Comparison of ENCODE assay signal across 19 cellular contexts in the genomic region with DNA sequence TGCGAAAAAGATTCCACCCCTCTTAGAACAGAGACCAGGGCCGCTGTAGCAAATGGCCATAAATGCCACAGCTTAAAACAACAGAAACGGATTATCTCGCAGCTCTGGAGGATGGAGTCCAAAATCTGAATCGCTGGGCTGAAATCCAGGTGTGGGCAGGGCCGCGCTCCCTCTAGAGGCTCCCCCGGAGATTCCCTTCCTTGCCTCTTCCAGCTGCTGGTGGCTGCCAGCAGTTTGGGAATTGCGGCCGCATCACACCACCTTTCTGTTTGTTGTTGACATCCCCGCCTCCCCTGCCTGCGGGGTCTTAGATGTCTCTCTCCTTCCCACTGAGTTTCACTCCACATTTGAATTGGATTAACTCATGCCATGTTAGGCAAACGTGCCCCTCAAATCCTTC. TPM values are rescaled to one million over a fixed set of nuclear protein-coding genes. Genes with fewer than 3 reads are reported as not detected.
A peak's percentile ranks its signal among the peaks of the same experiment; 100 is the strongest.
DNase-seq lines count a peak whose midpoint lies in the region; ATAC-seq and TF ChIP-seq lines count a peak whose summit lies in the region.
"Had no signal": no experiment of that assay in that cellular context is flagged by ENCODE, and none has a peak within 500 bp of the region (broad histone marks: within the 10 kb centered on the region; RNA-seq: fewer than 3 reads in every experiment).

No MANE protein-coding gene starts in this region.

- ATAC-seq in left lobe of liver, result peak; percentile 64
- ATAC-seq: activated naive CD4-positive, alpha-beta T cell treated with anti-CD3 and anti-CD28 coated beads, Interleukin-2, amount 50 U/mL, for 72 hours; GM12878; HCT116; left lung; stimulated activated effector memory CD8-positive, alpha-beta T cell treated with anti-CD3 and anti-CD28 coated beads, Interleukin-12 subunit alpha, Interleukin-12 subunit beta, amount 100 ng/mL, for 72 hours had no signal

- H3K27ac Mint-ChIP-seq in MCF 10A (ENCODE audit: low read depth, unreplicated experiment), result no peak overlapping the region
- H3K27ac Mint-ChIP-seq: activated naive CD4-positive, alpha-beta T cell treated with anti-CD3 and anti-CD28 coated beads, Interleukin-2, amount 50 U/mL, for 72 hours; IgD-negative memory B cell; stimulated activated effector memory CD8-positive, alpha-beta T cell treated with anti-CD3 and anti-CD28 coated beads, Interleukin-12 subunit alpha, Interleukin-12 subunit beta, amount 100 ng/mL, for 72 hours had no signal

- WGBS in transverse colon (ENCODE audit: low coverage in 1 of 2), 2 donors, result 39 to 52% methylated on average over 5 to 13 of the region's 13 CpGs

- intact Hi-C loops in MCF 10A (cut with micrococcal nuclease), result no loop called here
- intact Hi-C loops in breast epithelium (cut with DNase I; ENCODE audit: low total_unique reads), result no loop called here
- intact Hi-C loops in transverse colon (cut with DNase I; ENCODE audit: low total_unique reads), result no loop called here

- TF ChIP-seq CTCF in MCF 10A (IDR thresholded peaks at IDR 0.05; ENCODE audit: unreplicated experiment) (no peak), breast epithelium (IDR thresholded peaks at IDR 0.05) (no peak), cardiac fibroblast (IDR thresholded peaks at IDR 0.05; ENCODE audit: low read depth, low read length) (peak; percentile 29), transverse colon (IDR thresholded peaks at IDR 0.05) (peak in 2 of 5 experiments; percentile 18)

- POLR2A ChIA-PET in MCF 10A (lab: Yijun Ruan, JAX), result no interaction called here

- H3K4me1 Mint-ChIP-seq in MCF 10A (ENCODE audit: insufficient read depth, unreplicated experiment), result no peaks in the 10 kb centered on the region
- H3K4me1 Mint-ChIP-seq: stimulated activated effector memory CD8-positive, alpha-beta T cell treated with anti-CD3 and anti-CD28 coated beads, Interleukin-12 subunit alpha, Interleukin-12 subunit beta, amount 100 ng/mL, for 72 hours had no signal

- DNase-seq in MCF 10A (ENCODE audit: unreplicated experiment), result peak; percentile 20
- no peak for DNase-seq in breast epithelium (ENCODE audit: low spot score in 2 of 2)
- peak; percentile 18 to 58 for DNase-seq in cardiac fibroblast (ENCODE audit: low read depth in 2 of 2)
- no peak for DNase-seq in left lobe of liver (ENCODE audit: low spot score)
- DNase-seq in transverse colon, result no peak
- no peak for DNase-seq in pons (ENCODE audit: low spot score)
- no peak for DNase-seq in NCI-H2081 treated with DMSO at 0.1 percent for 48 hours (lab: John Stamatoyannopoulos, UW)
- DNase-seq in KBM-7, result no peak
- DNase-seq: dermis blood vessel endothelial cell; DMS153; Peyer's patch; stimulated activated CD4-positive, alpha-beta T cell treated with anti-CD3 and anti-CD28 coated beads, Interleukin-1b, Interleukin-23, amount 100 ng/mL, for 48 hours had no signal

- H3K4me3 ChIP-seq in breast epithelium, result peak overlapping the region in 1 of 3 donors; percentile 42
- no peak overlapping the region for H3K4me3 ChIP-seq in cardiac fibroblast (replicated peaks in 1 of 2; ENCODE audit: low read depth in 2 of 2, low read length in 2 of 2)
- no peak overlapping the region for H3K4me3 ChIP-seq in transverse colon
- H3K4me3 ChIP-seq: GM12878, left lung, Peyer's patch had no signal

- no peaks in the 10 kb centered on the region for H3K9me3 Mint-ChIP-seq in MCF 10A (ENCODE audit: unreplicated experiment)
- H3K9me3 Mint-ChIP-seq: activated naive CD4-positive, alpha-beta T cell treated with anti-CD3 and anti-CD28 coated beads, Interleukin-2, amount 50 U/mL, for 72 hours; IgD-negative memory B cell; stimulated activated effector memory CD8-positive, alpha-beta T cell treated with anti-CD3 and anti-CD28 coated beads, Interleukin-12 subunit alpha, Interleukin-12 subunit beta, amount 100 ng/mL, for 72 hours had no signal

- TF ChIP-seq POLR2A in breast epithelium (IDR thresholded peaks at IDR 0.05), result no peak
- TF ChIP-seq POLR2A in transverse colon (IDR thresholded peaks at IDR 0.05), result no peak

- no peaks in the 10 kb centered on the region for H3K36me3 Mint-ChIP-seq in MCF 10A (ENCODE audit: insufficient read depth, unreplicated experiment)
- H3K36me3 Mint-ChIP-seq: activated naive CD4-positive, alpha-beta T cell treated with anti-CD3 and anti-CD28 coated beads, Interleukin-2, amount 50 U/mL, for 72 hours; IgD-negative memory B cell; stimulated activated effector memory CD8-positive, alpha-beta T cell treated with anti-CD3 and anti-CD28 coated beads, Interleukin-12 subunit alpha, Interleukin-12 subunit beta, amount 100 ng/mL, for 72 hours had no signal

- no TSS peak for BruUV-seq in MCF 10A (replicated peaks; lab: Mats Ljungman, UMichigan)

- H3K9me3 ChIP-seq in breast epithelium (no peaks in the 10 kb centered on the region), transverse colon (no peaks in the 10 kb centered on the region)
- H3K9me3 ChIP-seq: left lung, neutrophil, Peyer's patch had no signal

- H3K27ac ChIP-seq in breast epithelium (peak overlapping the region in 1 of 2 donors; percentile 43), transverse colon (peak overlapping the region; percentile 8 to 77 (median 56))
- H3K27ac ChIP-seq: left lung, neutrophil, Peyer's patch had no signal

- H3K36me3 ChIP-seq in breast epithelium, result no peaks in the 10 kb centered on the region
- no peaks in the 10 kb centered on the region for H3K36me3 ChIP-seq in transverse colon
- H3K36me3 ChIP-seq: left lung, neutrophil had no signal

- no peak overlapping the region for H3K4me3 Mint-ChIP-seq in MCF 10A (ENCODE audit: unreplicated experiment)
- H3K4me3 Mint-ChIP-seq: IgD-negative memory B cell; stimulated activated effector memory CD8-positive, alpha-beta T cell treated with anti-CD3 and anti-CD28 coated beads, Interleukin-12 subunit alpha, Interleukin-12 subunit beta, amount 100 ng/mL, for 72 hours had no signal

- H3K4me1 ChIP-seq in breast epithelium, result peaks cover 0 to 6% of the 10 kb centered on the region in 2 donors
- H3K4me1 ChIP-seq in transverse colon, result peaks cover 0 to 56% (median 28%) of the 10 kb centered on the region in 4 donors

- in situ Hi-C loops in transverse colon (cut with MboI; ENCODE audit: low pct_ligation_motif_present in 1 of 4, low pct_unique_long_range_greater_than_20kb in 1 of 4, low sequenced_read_pairs in 3 of 4) (no loop called here), KBM-7 (cut with MboI; ENCODE audit: low pct_unique_long_range_greater_than_20kb, low sequenced_read_pairs) (loop anchor here (25.0 kb wide), 1 partner anchor 107 kb away; no protein-coding TSS in a partner anchor)

- CTCF ChIA-PET in MCF 10A (lab: Yijun Ruan, JAX), result interaction anchor here (0.9 kb wide), 1 partner anchor 27 kb away, joined by 3 read pairs; no protein-coding TSS in a partner anchor

- TF ChIP-seq EP300 in transverse colon (IDR thresholded peaks at IDR 0.05; ENCODE audit: low read depth), result no peak

- no peaks in the 10 kb centered on the region for H3K27me3 ChIP-seq in breast epithelium
- H3K27me3 ChIP-seq in transverse colon, result no peaks in the 10 kb centered on the region
- H3K27me3 ChIP-seq: left lung, Peyer's patch had no signal

- H3K27me3 Mint-ChIP-seq in MCF 10A (ENCODE audit: insufficient read depth, unreplicated experiment), result no peaks in the 10 kb centered on the region

RNA-seq across cellular contexts. Expression of a gene that starts 15.6 kb away (rescaled TPM):
- total RNA-seq in MCF 10A (2022) (not detected in 2 replicates), breast epithelium (10 to 100 TPM in 2 of 3 donors, 1 to 10 TPM in 1; 3.0 to 14.7 (median 10.5) TPM), left lobe of liver (3.9 TPM), transverse colon (100 to 1,000 TPM in 3 of 4 donors, 10 to 100 TPM in 1; 65.7 to 673 (median 364) TPM)

Comparison
In these comparisons a context has a peak if more than half of its experiments do, and no peak if none do; other contexts are left out.
1. DNase-seq: peak in MCF 10A (single experiment) and cardiac fibroblast (2 of 2); none in breast epithelium (0 of 2), left lobe of liver (single experiment), transverse colon (single experiment), pons (single experiment), NCI-H2081 treated with DMSO at 0.1 percent for 48 hours (single experiment) and KBM-7 (single experiment).
2. RNA of a gene that starts 15.6 kb away (total RNA-seq): 65.7 to 673 TPM in transverse colon; 3.0 to 14.7 TPM in breast epithelium, 3.9 TPM in left lobe of liver (single experiment) and not detected in MCF 10A; every median in the first group is over 4 times any median in the second.